Comparison of ENCODE assay signal across 1 cellular context in genomic region chr9:7338586-7339281, GRCh38.
TF ChIP-seq lines count a peak whose summit lies in the region.

No MANE protein-coding gene starts in this region.

TF ChIP-seq in SK-N-SH, 30 proteins besides CTCF, POLR2A, EP300 and RAD21 (continued from another document):
- TF ChIP-seq REST (IDR thresholded peaks at IDR 0.05; ENCODE audit: low read depth, low read length) (no peak), RCOR1 (IDR thresholded peaks at IDR 0.05; ENCODE audit: low read length) (peak; percentile 84), USF2 (IDR thresholded peaks at IDR 0.05; ENCODE audit: borderline replicate concordance, low read depth, low read length) (no peak), USF1 (IDR thresholded peaks at IDR 0.05; ENCODE audit: borderline replicate concordance, low read depth) (no peak)
